11 cellular contexts compared by ENCODE assay signal in genomic region chr16:85370881-85371651, GRCh38.
DNase-seq lines count a peak whose midpoint lies in the region; ATAC-seq, FAIRE-seq and TF ChIP-seq lines count a peak whose summit lies in the region.
"Had no signal": no experiment of that assay in that cellular context is flagged by ENCODE, and none has a peak within 500 bp of the region (broad histone marks: within the 10 kb centered on the region; RNA-seq: fewer than 3 reads in every experiment).

No MANE protein-coding gene starts in this region.

- ATAC-seq in HG02571 (IDR thresholded peaks at IDR 0.05; ENCODE audit: unreplicated experiment): no peak
- ATAC-seq in HG03095 (IDR thresholded peaks at IDR 0.05; ENCODE audit: unreplicated experiment): no peak

- H3K9me3 ChIP-seq in adrenal gland (replicated peaks in 1 of 3) (no peaks in the 10 kb centered on the region), kidney (ENCODE audit: control insufficient read depth in 1 of 2, low read length in 2 of 2) (no peaks in the 10 kb centered on the region)

- FAIRE-seq in kidney (lab: Jason Lieb, UNC): no peak
- FAIRE-seq: G401.6 had no signal

- H3K4me3 ChIP-seq in adrenal gland: no peak overlapping the region
- H3K4me3 ChIP-seq in kidney (ENCODE audit: low read length in 2 of 2): no peak overlapping the region

- TF ChIP-seq CTCF in adrenal gland (IDR thresholded peaks at IDR 0.05) (no peak), kidney (IDR thresholded peaks at IDR 0.05; ENCODE audit: borderline replicate concordance, extremely low read depth, insufficient read depth) (no peak)

- intact Hi-C loops in adrenal gland (cut with DNase I) (no loop called here), kidney (cut with DNase I) (no loop called here)

- H3K27me3 ChIP-seq in adrenal gland: no peaks in the 10 kb centered on the region

- WGBS in adrenal gland, 4 donors: 51 to 61% (median 61%) methylated on average over 14 to 28 of the region's 28 CpGs

- H3K27ac ChIP-seq in adrenal gland: peak overlapping the region; percentile 69 to 92 (median 72)
- no peak overlapping the region for H3K27ac ChIP-seq in kidney (ENCODE audit: low read depth in 2 of 2, low read length in 2 of 2)

- no peaks in the 10 kb centered on the region for H3K36me3 ChIP-seq in adrenal gland (replicated peaks in 1 of 2)
- H3K36me3 ChIP-seq in kidney (ENCODE audit: control insufficient read depth in 1 of 2, insufficient read depth in 2 of 2, low read length in 2 of 2): no peaks in the 10 kb centered on the region

- no peak for TF ChIP-seq POLR2A in adrenal gland (IDR thresholded peaks at IDR 0.05)

- H3K4me1 ChIP-seq in adrenal gland (replicated peaks in 1 of 2) (peaks cover 35 to 78% of the 10 kb centered on the region in 2 donors), kidney (ENCODE audit: control insufficient read depth in 1 of 2, insufficient read depth in 1 of 2, low read depth in 1 of 2, low read length in 2 of 2) (peaks cover 0 to 17% of the 10 kb centered on the region in 2 donors)

- H3K9ac ChIP-seq in kidney (ENCODE audit: low read length in 2 of 2): no peak overlapping the region

- DNase-seq in H4 (ENCODE audit: low spot score) (peak; percentile 87), adrenal gland (peak in 6 of 7 donors; percentile 67 to 81 (median 70)), kidney (peak; percentile 81), stromal cell of bone marrow (ENCODE audit: low read depth) (peak; percentile 43), SKM-1 (lab: John Stamatoyannopoulos, UW; ENCODE audit: unreplicated experiment) (no peak), NCI-H1048 (lab: John Stamatoyannopoulos, UW) (no peak)
- DNase-seq: activated CD8-positive, alpha-beta memory T cell treated with anti-CD3 and anti-CD28 coated beads, Interleukin-2, amount 50 U/mL, for 4 hours; cerebellar nuclear complex had no signal

Comparison
In these comparisons a context has a peak if more than half of its experiments do, and no peak if none do; other contexts are left out.
1. DNase-seq: peak in H4 (single experiment), adrenal gland (6 of 7), kidney (single experiment) and stromal cell of bone marrow (single experiment); none in SKM-1 (single experiment) and NCI-H1048 (single experiment).
2. H3K27ac ChIP-seq: peak in adrenal gland (5 of 5); none in kidney (0 of 2).